In genomic region chr7:84122582-84123360, GRCh38 we compare ENCODE assay signal across 28 cellular contexts.
"Had no signal": no experiment of that assay in that cellular context is flagged by ENCODE, and none has a peak within 500 bp of the region (broad histone marks: within the 10 kb centered on the region; RNA-seq: fewer than 3 reads in every experiment).

No MANE protein-coding gene starts in this region.

- H3K27ac Mint-ChIP-seq: activated CD4-positive, alpha-beta T cell treated with anti-CD3 and anti-CD28 coated beads, Interleukin-2, amount 10 ng/mL, durations not matched to agents 7 days and 5 days; activated CD8-positive, alpha-beta memory T cell treated with anti-CD3 and anti-CD28 coated beads, Interleukin-2, amount 10 ng/mL, durations not matched to agents 7 days and 5 days; activated CD8-positive, alpha-beta T cell treated with anti-CD3 and anti-CD28 coated beads for 36 hours; activated naive CD4-positive, alpha-beta T cell treated with anti-CD3 and anti-CD28 coated beads, Interleukin-2, amount 10 ng/mL, durations not matched to agents 7 days and 5 days; natural killer cell; stimulated activated effector memory CD8-positive, alpha-beta T cell treated with anti-CD3 and anti-CD28 coated beads, Interleukin-12 subunit alpha, Interleukin-12 subunit beta, amount 100 ng/mL, for 72 hours; stimulated activated naive CD8-positive, alpha-beta T cell treated with anti-CD3 and anti-CD28 coated beads, Interleukin-15, amount 100 ng/mL, for 72 hours; T-helper 2 cell treated with Interferon-gamma antibody and Interleukin-4, amounts not matched to agents 5 μg/mL and 100 μg/mL, for 36 hours had no signal

- H3K4me1 ChIP-seq: body of pancreas, left lung, parathyroid adenoma, tibial artery had no signal

- H3K36me3 Mint-ChIP-seq: activated CD8-positive, alpha-beta memory T cell treated with anti-CD3 and anti-CD28 coated beads, Interleukin-2, amount 10 ng/mL, durations not matched to agents 7 days and 5 days; activated naive CD4-positive, alpha-beta T cell treated with anti-CD3 and anti-CD28 coated beads, Interleukin-2, amount 10 ng/mL, durations not matched to agents 7 days and 5 days; natural killer cell; stimulated activated effector memory CD8-positive, alpha-beta T cell treated with anti-CD3 and anti-CD28 coated beads, Interleukin-12 subunit alpha, Interleukin-12 subunit beta, amount 100 ng/mL, for 72 hours had no signal

- H3K27ac ChIP-seq: body of pancreas, left lung, neutrophil, parathyroid adenoma, tibial artery, VCaP had no signal

- H3K9ac ChIP-seq: parathyroid adenoma had no signal

- H3K9me3 ChIP-seq: body of pancreas, left lung, neutrophil, tibial artery had no signal

- H3K36me3 ChIP-seq: cardiac muscle cell, left lung, neutrophil, tibial artery had no signal

- DNase-seq: activated CD4-positive, alpha-beta T cell treated with anti-CD3 and anti-CD28 coated beads, Interleukin-2, amount 10 ng/mL, durations not matched to agents 7 days and 5 days; activated CD4-positive, CD25-positive, alpha-beta regulatory T cell treated with anti-CD3 and anti-CD28 coated beads, Interleukin-2, amount 50 U/mL, for 72 hours; activated CD8-positive, alpha-beta memory T cell treated with anti-CD3 and anti-CD28 coated beads, Interleukin-2, amount 10 ng/mL, durations not matched to agents 7 days and 5 days; activated CD8-positive, alpha-beta T cell treated with anti-CD3 and anti-CD28 coated beads for 36 hours; activated effector memory CD4-positive, alpha-beta T cell treated with anti-CD3 and anti-CD28 coated beads, Interleukin-2, amount 50 U/mL, for 16 hours; activated naive CD4-positive, alpha-beta T cell treated with anti-CD3 and anti-CD28 coated beads, Interleukin-2, amount 10 ng/mL, durations not matched to agents 7 days and 5 days; activated T-cell treated with anti-CD3 and anti-CD28 coated beads for 4 hours; anterior cingulate cortex; body of pancreas; dermis blood vessel endothelial cell; effector CD8-positive, alpha-beta T cell; erythroblast; hippocampal formation; kidney glomerular epithelial cell; left lung; midbrain; natural killer cell; right cardiac atrium; stimulated activated CD4-positive, alpha-beta T cell treated with anti-CD3 and anti-CD28 coated beads, Interleukin-2, amount 100 ng/mL, for 24 hours; stimulated activated naive CD8-positive, alpha-beta T cell treated with anti-CD3 and anti-CD28 coated beads, Interleukin-15, amount 100 ng/mL, for 72 hours; tibial artery had no signal

- H3K4me1 Mint-ChIP-seq: activated CD8-positive, alpha-beta memory T cell treated with anti-CD3 and anti-CD28 coated beads, Interleukin-2, amount 10 ng/mL, durations not matched to agents 7 days and 5 days; activated naive CD4-positive, alpha-beta T cell treated with anti-CD3 and anti-CD28 coated beads, Interleukin-2, amount 10 ng/mL, durations not matched to agents 7 days and 5 days; natural killer cell; stimulated activated effector memory CD8-positive, alpha-beta T cell treated with anti-CD3 and anti-CD28 coated beads, Interleukin-12 subunit alpha, Interleukin-12 subunit beta, amount 100 ng/mL, for 72 hours; stimulated activated naive CD8-positive, alpha-beta T cell treated with anti-CD3 and anti-CD28 coated beads, Interleukin-15, amount 100 ng/mL, for 72 hours had no signal

- H3K4me3 ChIP-seq: body of pancreas, cardiac muscle cell, left lung, lung, tibial artery had no signal

- H3K79me2 ChIP-seq: parathyroid adenoma had no signal

- H3K27me3 Mint-ChIP-seq: activated CD4-positive, alpha-beta T cell treated with anti-CD3 and anti-CD28 coated beads, Interleukin-2, amount 10 ng/mL, durations not matched to agents 7 days and 5 days; activated CD8-positive, alpha-beta memory T cell treated with anti-CD3 and anti-CD28 coated beads, Interleukin-2, amount 10 ng/mL, durations not matched to agents 7 days and 5 days; activated CD8-positive, alpha-beta T cell treated with anti-CD3 and anti-CD28 coated beads for 36 hours; activated naive CD4-positive, alpha-beta T cell treated with anti-CD3 and anti-CD28 coated beads, Interleukin-2, amount 10 ng/mL, durations not matched to agents 7 days and 5 days; stimulated activated naive CD8-positive, alpha-beta T cell treated with anti-CD3 and anti-CD28 coated beads, Interleukin-15, amount 100 ng/mL, for 72 hours had no signal

- ATAC-seq: activated CD8-positive, alpha-beta memory T cell treated with anti-CD3 and anti-CD28 coated beads, Interleukin-2, amount 10 ng/mL, durations not matched to agents 7 days and 5 days; activated CD8-positive, alpha-beta T cell treated with anti-CD3 and anti-CD28 coated beads for 36 hours; body of pancreas; left lung; natural killer cell; right cardiac atrium; stimulated activated effector memory CD8-positive, alpha-beta T cell treated with anti-CD3 and anti-CD28 coated beads, Interleukin-12 subunit alpha, Interleukin-12 subunit beta, amount 100 ng/mL, for 72 hours; stimulated activated naive CD8-positive, alpha-beta T cell treated with anti-CD3 and anti-CD28 coated beads, Interleukin-15, amount 100 ng/mL, for 72 hours had no signal

- H3K4me3 Mint-ChIP-seq: activated CD4-positive, alpha-beta T cell treated with anti-CD3 and anti-CD28 coated beads, Interleukin-2, amount 10 ng/mL, durations not matched to agents 7 days and 5 days; activated CD8-positive, alpha-beta memory T cell treated with anti-CD3 and anti-CD28 coated beads, Interleukin-2, amount 10 ng/mL, durations not matched to agents 7 days and 5 days; activated CD8-positive, alpha-beta T cell treated with anti-CD3 and anti-CD28 coated beads for 36 hours; activated naive CD4-positive, alpha-beta T cell treated with anti-CD3 and anti-CD28 coated beads, Interleukin-2, amount 10 ng/mL, durations not matched to agents 7 days and 5 days; natural killer cell; stimulated activated effector memory CD8-positive, alpha-beta T cell treated with anti-CD3 and anti-CD28 coated beads, Interleukin-12 subunit alpha, Interleukin-12 subunit beta, amount 100 ng/mL, for 72 hours; stimulated activated naive CD8-positive, alpha-beta T cell treated with anti-CD3 and anti-CD28 coated beads, Interleukin-15, amount 100 ng/mL, for 72 hours; T-helper 2 cell treated with Interferon-gamma antibody and Interleukin-4, amounts not matched to agents 5 μg/mL and 100 μg/mL, for 36 hours had no signal

- H3K9me3 Mint-ChIP-seq: activated CD4-positive, alpha-beta T cell treated with anti-CD3 and anti-CD28 coated beads, Interleukin-2, amount 10 ng/mL, durations not matched to agents 7 days and 5 days; activated CD8-positive, alpha-beta T cell treated with anti-CD3 and anti-CD28 coated beads for 36 hours; activated naive CD4-positive, alpha-beta T cell treated with anti-CD3 and anti-CD28 coated beads, Interleukin-2, amount 10 ng/mL, durations not matched to agents 7 days and 5 days; stimulated activated naive CD8-positive, alpha-beta T cell treated with anti-CD3 and anti-CD28 coated beads, Interleukin-15, amount 100 ng/mL, for 72 hours; T-helper 2 cell treated with Interferon-gamma antibody and Interleukin-4, amounts not matched to agents 5 μg/mL and 100 μg/mL, for 36 hours had no signal

- H2AFZ ChIP-seq: parathyroid adenoma had no signal

- H3K27me3 ChIP-seq: body of pancreas, cardiac muscle cell, left lung, neutrophil, tibial artery had no signal
